Comparison of ENCODE assay signal across 8 cellular contexts in genomic region chr2:74834234-74834805, GRCh38. TPM values are rescaled to one million over a fixed set of nuclear protein-coding genes. Genes with fewer than 3 reads are reported as not detected.
DNase-seq lines count a peak whose midpoint lies in the region; ATAC-seq and TF ChIP-seq lines count a peak whose summit lies in the region.
"Not testable (repeated sequence)": the region's sequence is repeated elsewhere in the genome, so short reads cannot be mapped to it uniquely, and the experiment has no call there.

No MANE protein-coding gene starts in this region.

- intact Hi-C loops in testis (cut with DNase I; ENCODE audit: low total_unique reads) = not testable (repeated sequence)

- H3K4me3 ChIP-seq in cardiac muscle cell (peak overlapping the region; percentile 75), testis (peak overlapping the region; percentile 76 to 95)

- not testable (repeated sequence) for H3K27me3 Mint-ChIP-seq in HFFc6 (ENCODE audit: insufficient read depth); neural crest cell (ENCODE audit: low read depth)

- H3K4me1 Mint-ChIP-seq in HFFc6 (ENCODE audit: low read depth) (peaks cover 54% of the 10 kb centered on the region), neural crest cell (peaks cover 29% of the 10 kb centered on the region)

- TF ChIP-seq POLR2A in testis (IDR thresholded peaks at IDR 0.05) = not testable (repeated sequence)

- not testable (repeated sequence) for TF ChIP-seq RAD21 in Ishikawa (IDR thresholded peaks at IDR 0.05; ENCODE audit: low read depth)

- 1% methylated on average over 20 to 51 of the region's 53 CpGs for WGBS in testis, 2 donors

- not testable (repeated sequence) for H3K36me3 ChIP-seq in cardiac muscle cell; testis (ENCODE audit: low read depth, missing control alignments)

- peak overlapping the region; percentile 83 for H3K27ac Mint-ChIP-seq in HFFc6
- H3K27ac Mint-ChIP-seq in neural crest cell (ENCODE audit: unreplicated experiment) = peak overlapping the region; percentile 97

- not testable (repeated sequence) for H3K36me3 Mint-ChIP-seq in HFFc6 (ENCODE audit: low read depth); neural crest cell (ENCODE audit: low read depth)

- ATAC-seq in GM18498 (IDR thresholded peaks at IDR 0.05; ENCODE audit: unreplicated experiment) = peak; percentile 8

- peak overlapping the region; percentile 58 for H3K27ac ChIP-seq in VCaP
- peak overlapping the region; percentile 70 for H3K27ac ChIP-seq in cardiac muscle cell
- H3K27ac ChIP-seq in testis = peak overlapping the region; percentile 87 to 91

- H3K27me3 ChIP-seq in cardiac muscle cell, testis: not testable (repeated sequence)

- TF ChIP-seq EP300 in Ishikawa (IDR thresholded peaks at IDR 0.05; ENCODE audit: borderline replicate concordance) = not testable (repeated sequence)

- H3K4me3 Mint-ChIP-seq in HFFc6 (peak overlapping the region; percentile 98), neural crest cell (peak overlapping the region; percentile 97)

- H3K9me3 ChIP-seq in cardiac muscle cell (ENCODE audit: low read depth); testis: not testable (repeated sequence)

- not testable (repeated sequence) for H3K9me3 Mint-ChIP-seq in HFFc6, neural crest cell

- TF ChIP-seq CTCF in HFFc6 (IDR thresholded peaks at IDR 0.05); VCaP (conservative IDR thresholded peaks at IDR 0.05); cardiac muscle cell (IDR thresholded peaks at IDR 0.05; ENCODE audit: low read depth, low read length); neural crest cell (conservative IDR thresholded peaks at IDR 0.05); testis (IDR thresholded peaks at IDR 0.05): not testable (repeated sequence)

- H3K4me1 ChIP-seq in cardiac muscle cell (ENCODE audit: low read depth) (peaks cover 16% of the 10 kb centered on the region), testis (peaks cover 12% of the 10 kb centered on the region)

- DNase-seq in HFFc6 = not testable (repeated sequence)
- DNase-seq in astrocyte of the hippocampus (ENCODE audit: low read depth, low spot score) (peak; percentile 59), cardiac muscle cell (ENCODE audit: low read depth in 1 of 2, low spot score in 1 of 2) (peak in 1 of 2 donors; percentile 31), neural crest cell (ENCODE audit: low read depth, low spot score) (peak; percentile 42), testis (peak; percentile 42)

TF ChIP-seq in Ishikawa, 13 proteins besides CTCF, POLR2A, EP300 and RAD21:
- TF ChIP-seq NFIC (IDR thresholded peaks at IDR 0.05) (0 out of 2 replicates have a peak, but pooled peaks have one; percentile 8), ZBTB7A (IDR thresholded peaks at IDR 0.05; ENCODE audit: low read depth) (0 out of 2 replicates have a peak, but pooled peaks have one; percentile 26), TEAD4 (IDR thresholded peaks at IDR 0.05) (peak; percentile 1; the same call in 1 of the 2 replicates), MAX (IDR thresholded peaks at IDR 0.05) (0 out of 2 replicates have a peak, but pooled peaks have one; percentile 4)

RNA-seq across cellular contexts. Expression of gene HK2, which starts 0.4 kb away (rescaled TPM):
- 10 to 100 TPM; 26.2 to 51.3 (median 28.4) TPM for total RNA-seq in HFFc6 (2021; fragmentation: NEBNext Ultra II Directional; extraction: Animal tissue kit (Norgen Biotek cat#: 25700))
- total RNA-seq in cardiac muscle cell = 109 and 127 TPM in 2 replicates
- 77.3 and 94.6 TPM in 2 replicates for polyA plus RNA-seq in cardiac muscle cell
- 40.1 and 43.3 TPM in 2 replicates for total RNA-seq in neural crest cell
- total RNA-seq in testis = 100 to 1,000 TPM; 142 to 164 TPM
- polyA plus RNA-seq in testis (ENCODE audit: insufficient read depth, low read depth, low replicate concordance) = 83.5 TPM
